ENCODE assay signal across 9 cellular contexts in genomic region chr19:19554074-19555023, GRCh38. TPM values are rescaled to one million over a fixed set of nuclear protein-coding genes. Genes with fewer than 3 reads are reported as not detected.
DNase-seq lines count a peak whose midpoint lies in the region; ATAC-seq, FAIRE-seq and TF ChIP-seq lines count a peak whose summit lies in the region.
"Had no signal": no experiment of that assay in that cellular context is flagged by ENCODE, and none has a peak within 500 bp of the region (broad histone marks: within the 10 kb centered on the region; RNA-seq: fewer than 3 reads in every experiment).

No MANE protein-coding gene starts in this region.

- H3K27me3 ChIP-seq in fibroblast of lung (ENCODE audit: control insufficient read depth, insufficient read depth, low read length) (no peaks in the 10 kb centered on the region), pancreas (no peaks in the 10 kb centered on the region)

- no peak for DNase-seq in GM12864 (ENCODE audit: low read depth)
- peak; percentile 75 for DNase-seq in NCI-H69 (lab: John Stamatoyannopoulos, UW)
- DNase-seq in activated CD8-positive, alpha-beta memory T cell treated with anti-CD3 and anti-CD28 coated beads, Interleukin-2, amount 50 U/mL, for 48 hours: peak; percentile 91
- peak; percentile 35 to 36 for DNase-seq in fibroblast of lung (ENCODE audit: low read depth in 2 of 2)
- DNase-seq in pancreas: peak in 1 of 6 donors; percentile 73
- no peak for DNase-seq in SK-N-DZ (ENCODE audit: low spot score)

- H3K9ac ChIP-seq in fibroblast of lung (ENCODE audit: insufficient read depth, low read length): no peak overlapping the region

- H3K79me2 ChIP-seq in fibroblast of lung (ENCODE audit: control insufficient read depth, insufficient read depth, low read length): no peaks in the 10 kb centered on the region

- ATAC-seq in pancreas (peak in 3 of 4 donors; percentile 58 to 74 (median 62)), GM21576 (IDR thresholded peaks at IDR 0.05; ENCODE audit: unreplicated experiment) (no peak), HG02885 (IDR thresholded peaks at IDR 0.05; ENCODE audit: poor library complexity, unreplicated experiment) (no peak)

- no peaks in the 10 kb centered on the region for H3K36me3 ChIP-seq in fibroblast of lung (ENCODE audit: control insufficient read depth, insufficient read depth, low read length)
- no peaks in the 10 kb centered on the region for H3K36me3 ChIP-seq in pancreas

- FAIRE-seq in pancreas (lab: Jason Lieb, UNC): no peak

- H4K20me1 ChIP-seq in fibroblast of lung (ENCODE audit: control insufficient read depth, extremely low read depth, insufficient read depth, low read length): no peaks in the 10 kb centered on the region

- no peak overlapping the region for H2AFZ ChIP-seq in fibroblast of lung (ENCODE audit: low read length)

- H3K4me2 ChIP-seq in fibroblast of lung (ENCODE audit: extremely low read depth, insufficient read depth, low read length): no peak overlapping the region

- TF ChIP-seq CTCF in GM12864 (IDR thresholded peaks at IDR 0.05; ENCODE audit: low read depth, low read length, missing control alignments) (peak; percentile 85), fibroblast of lung (conservative IDR thresholded peaks at IDR 0.05 in 1 of 2, IDR thresholded peaks at IDR 0.05 in 1 of 2; ENCODE audit: low read depth in 1 of 2, low read length in 2 of 2) (peak; percentile 50 to 75), pancreas (IDR thresholded peaks at IDR 0.05) (peak; percentile 37 to 58 (median 55))

- intact Hi-C loops in pancreas (cut with DNase I): no loop called here

- H3K4me3 ChIP-seq in GM12864 (ENCODE audit: low read depth, low read length) (no peak overlapping the region), fibroblast of lung (replicated peaks in 1 of 4; ENCODE audit: control extremely low read depth in 1 of 4, insufficient read depth in 1 of 4, low read depth in 3 of 4, low read length in 4 of 4) (no peak overlapping the region), pancreas (no peak overlapping the region)
- H3K4me3 ChIP-seq: skin epidermis had no signal

- 53 to 65% methylated on average over 30 to 34 of the region's 34 CpGs for WGBS in pancreas, 2 donors

- H3K27ac ChIP-seq in fibroblast of lung (ENCODE audit: insufficient read depth, low read length): no peak overlapping the region
- H3K27ac ChIP-seq in pancreas: no peak overlapping the region
- H3K27ac ChIP-seq: skin epidermis had no signal

- H3K4me1 ChIP-seq in fibroblast of lung (ENCODE audit: control insufficient read depth, extremely low read depth, insufficient read depth, low read length): no peaks in the 10 kb centered on the region
- no peaks in the 10 kb centered on the region for H3K4me1 ChIP-seq in pancreas

- H3K9me3 ChIP-seq in fibroblast of lung (ENCODE audit: control insufficient read depth, insufficient read depth, low read depth, low read length) (no peaks in the 10 kb centered on the region), pancreas (no peaks in the 10 kb centered on the region)

RNA-seq across cellular contexts. Expression of gene CILP2, which starts 16.3 kb away (rescaled TPM):
- total RNA-seq in fibroblast of lung (0.51 and 0.66 TPM in 2 replicates), pancreas (1 to 10 TPM in 1 of 6 donors, under 1 TPM in 1, not detected in 4; 0.12 to 1.4 TPM)
- polyA plus RNA-seq in fibroblast of lung (0.10 and 0.23 TPM in 2 replicates), pancreas (not detected)
- polyA plus RNA-seq in fibroblast of lung (2012): 0.29 and 0.76 TPM in 2 replicates
- 0.27 and 0.78 TPM in 2 replicates for polyA minus RNA-seq in fibroblast of lung (ENCODE audit: low replicate concordance)
- polyA plus RNA-seq in SK-N-DZ (2014; cell fraction: cytosol; rRNA removed): 1.1 and 1.8 TPM in 2 replicates
- 2.3 and 3.6 TPM in 2 replicates for polyA plus RNA-seq in SK-N-DZ (2014; cell fraction: nucleus; rRNA removed)

RNA-seq across cellular contexts. Expression of gene YJEFN3, which starts 25.6 kb away (rescaled TPM):
- total RNA-seq in fibroblast of lung (0.50 and 0.51 TPM in 2 replicates), pancreas (1 to 10 TPM in 5 of 6 donors, under 1 TPM in 1; 0.76 to 3.7 (median 1.9) TPM)
- polyA plus RNA-seq in fibroblast of lung (0.62 and 0.69 TPM in 2 replicates), pancreas (10 to 100 TPM; 28.4 to 38.8 TPM)
- polyA plus RNA-seq in fibroblast of lung (2012): 0.96 and 1.1 TPM in 2 replicates
- 0.56 and 0.59 TPM in 2 replicates for polyA minus RNA-seq in fibroblast of lung (ENCODE audit: low replicate concordance)
- polyA plus RNA-seq in SK-N-DZ (2014; cell fraction: cytosol; rRNA removed): 1.3 and 2.1 TPM in 2 replicates
- 8.0 and 27.0 TPM in 2 replicates for polyA plus RNA-seq in SK-N-DZ (2014; cell fraction: nucleus; rRNA removed)

RNA-seq across cellular contexts. Expression of gene NDUFA13, which starts 38.3 kb away (rescaled TPM):
- total RNA-seq in fibroblast of lung (215 and 221 TPM in 2 replicates), pancreas (100 to 1,000 TPM in 4 of 6 donors, 10 to 100 TPM in 2; 87.9 to 154 (median 127) TPM)
- polyA plus RNA-seq in fibroblast of lung (306 and 472 TPM in 2 replicates), pancreas (100 to 1,000 TPM; 147 to 178 TPM)
- polyA plus RNA-seq in fibroblast of lung (2012): 534 and 556 TPM in 2 replicates
- 197 and 217 TPM in 2 replicates for polyA minus RNA-seq in fibroblast of lung (ENCODE audit: low replicate concordance)
- polyA plus RNA-seq in SK-N-DZ (2014; cell fraction: cytosol; rRNA removed): 38.2 and 54.5 TPM in 2 replicates
- polyA plus RNA-seq in SK-N-DZ (2014; cell fraction: nucleus; rRNA removed): 66.8 and 68.6 TPM in 2 replicates

RNA-seq across cellular contexts. Expression of gene TSSK6, which starts 39.0 kb away (rescaled TPM):
- total RNA-seq in fibroblast of lung (3.1 and 5.8 TPM in 2 replicates), pancreas (1 to 10 TPM in 4 of 6 donors, under 1 TPM in 2; 0.69 to 2.3 (median 1.3) TPM)
- polyA plus RNA-seq in fibroblast of lung (0.32 and 0.47 TPM in 2 replicates), pancreas (1 to 10 TPM; 1.5 to 2.5 TPM)
- 0.92 and 0.96 TPM in 2 replicates for polyA plus RNA-seq in fibroblast of lung (2012)
- 0.27 TPM in 1 of 2 replicates, not detected in the other for polyA minus RNA-seq in fibroblast of lung (ENCODE audit: low replicate concordance)
- 3.9 and 5.5 TPM in 2 replicates for polyA plus RNA-seq in SK-N-DZ (2014; cell fraction: cytosol; rRNA removed)
- 1.3 and 5.3 TPM in 2 replicates for polyA plus RNA-seq in SK-N-DZ (2014; cell fraction: nucleus; rRNA removed)

Comparison
In these comparisons a context has a peak if more than half of its experiments do, and no peak if none do; other contexts are left out.
1. DNase-seq: peak in NCI-H69 (single experiment), activated CD8-positive, alpha-beta memory T cell treated with anti-CD3 and anti-CD28 coated beads, Interleukin-2, amount 50 U/mL, for 48 hours (single experiment) and fibroblast of lung (2 of 2); none in GM12864 (single experiment) and SK-N-DZ (single experiment).
2. ATAC-seq: peak in pancreas (3 of 4); none in GM21576 (single experiment) and HG02885 (single experiment).
3. Peak in every context shown above with its lines, with median percentiles within 50 percentile points of each other: CTCF ChIP-seq.